ENCODE assay signal across 21 cellular contexts in genomic region chr12:65570451-65571130, GRCh38.
A peak's percentile ranks its signal among the peaks of the same experiment; 100 is the strongest.
DNase-seq lines count a peak whose midpoint lies in the region; ATAC-seq and TF ChIP-seq lines count a peak whose summit lies in the region.
"Had no signal": no experiment of that assay in that cellular context is flagged by ENCODE, and none has a peak within 500 bp of the region (broad histone marks: within the 10 kb centered on the region; RNA-seq: fewer than 3 reads in every experiment).

No MANE protein-coding gene starts in this region.

- peaks cover 0 to 11% of the 10 kb centered on the region in 2 experiments; a peak in 2 of 4 replicates for H3K79me1 ChIP-seq in IMR-90 (ENCODE audit: low read depth in 1 of 2, low read length in 2 of 2)

- H3K4ac ChIP-seq in IMR-90 (ENCODE audit: low read depth, low read length), result no peak overlapping the region

- H3K9ac ChIP-seq in IMR-90 (ENCODE audit: low read depth, low read length) (no peak overlapping the region), endodermal cell (ENCODE audit: extremely low read depth, low read length, poor library complexity, severe bottlenecking) (no peak overlapping the region)
- H3K9ac ChIP-seq: BLaER1 treated with 17β-estradiol and CSF1 and Interleukin-3, amounts not matched to agents 10 nM and 100 nM had no signal

- H3K36me3 ChIP-seq in IMR-90 (ENCODE audit: control insufficient read depth, insufficient read depth, low read length) (no peaks in the 10 kb centered on the region), WERI-Rb-1 (no peaks in the 10 kb centered on the region), endodermal cell (ENCODE audit: control insufficient read depth, insufficient read depth, low read length) (no peaks in the 10 kb centered on the region), H7 (replicated peaks; ENCODE audit: control insufficient read depth, insufficient read depth, low read length) (no peaks in the 10 kb centered on the region)
- H3K36me3 ChIP-seq: BE2C; BLaER1 treated with 17β-estradiol and CSF1 and Interleukin-3, amounts not matched to agents 10 nM and 100 nM had no signal

- H3K18ac ChIP-seq in IMR-90 (ENCODE audit: low read depth, low read length), result no peak overlapping the region

- H3K4me3 Mint-ChIP-seq in endodermal cell, result no peak overlapping the region
- no peak overlapping the region for H3K4me3 Mint-ChIP-seq in activated T-helper 2 cell treated with anti-CD3 and anti-CD28 coated beads, Interferon-gamma antibody, Interleukin-2, Interleukin-4, amounts not matched to agents 10 μg/mL and 5 μg/mL and 100 μg/mL, durations not matched to agents 14 hours and 24 hours and 36 hours (ENCODE audit: low read depth)
- H3K4me3 Mint-ChIP-seq: CD14-positive monocyte; CD4-positive, alpha-beta T cell; CD8-positive, alpha-beta memory T cell; GM23338 had no signal

- no peak overlapping the region for H4K8ac ChIP-seq in IMR-90 (ENCODE audit: low read depth in 2 of 2, low read length in 2 of 2)

- TF ChIP-seq CTCF in IMR-90 (conservative IDR thresholded peaks at IDR 0.05; ENCODE audit: low read depth, low read length) (no peak), WERI-Rb-1 (IDR thresholded peaks at IDR 0.05; ENCODE audit: low read depth, low read length) (no peak), endodermal cell (conservative IDR thresholded peaks at IDR 0.05) (peak; percentile 15)

- 0 out of 2 replicates have a peak overlapping the region, but pooled peaks have one; percentile 9 for H2BK20ac ChIP-seq in IMR-90 (ENCODE audit: low read depth, low read length)

- H2AK9ac ChIP-seq in IMR-90 (replicated peaks; ENCODE audit: low read depth, low read length, poor library complexity), result no peak overlapping the region

- H3K9me1 ChIP-seq in IMR-90 (ENCODE audit: insufficient read depth, low read length), result peaks cover 7% of the 10 kb centered on the region

- H3K27ac Mint-ChIP-seq in endodermal cell, result no peak overlapping the region
- no peak overlapping the region for H3K27ac Mint-ChIP-seq in activated T-helper 2 cell treated with anti-CD3 and anti-CD28 coated beads, Interferon-gamma antibody, Interleukin-2, Interleukin-4, amounts not matched to agents 10 μg/mL and 5 μg/mL and 100 μg/mL, durations not matched to agents 14 hours and 24 hours and 36 hours
- H3K27ac Mint-ChIP-seq: CD14-positive monocyte; CD4-positive, alpha-beta T cell; CD8-positive, alpha-beta memory T cell; GM23338 had no signal

- no peak for DNase-seq in IMR-90
- peak; percentile 87 for DNase-seq in NCI-H82 (lab: John Stamatoyannopoulos, UW)
- DNase-seq in WERI-Rb-1, result peak; percentile 37
- DNase-seq in endodermal cell, result no peak
- no peak for DNase-seq in activated T-helper 2 cell treated with anti-CD3 and anti-CD28 coated beads, Interferon-gamma antibody, Interleukin-2, Interleukin-4, amounts not matched to agents 10 μg/mL and 5 μg/mL and 100 μg/mL, durations not matched to agents 14 hours and 24 hours and 36 hours (ENCODE audit: low spot score)
- DNase-seq in H7, result no peak
- DNase-seq: 8988T; ACHN; AML-193; BE2C; CD4-positive, alpha-beta T cell; CD8-positive, alpha-beta memory T cell; DMS53; DMS79 treated with DMSO at 0.1 percent for 48 hours; HCEC 1CT had no signal

- H3K4me1 Mint-ChIP-seq in endodermal cell, result peaks cover 17% of the 10 kb centered on the region
- no peaks in the 10 kb centered on the region for H3K4me1 Mint-ChIP-seq in activated T-helper 2 cell treated with anti-CD3 and anti-CD28 coated beads, Interferon-gamma antibody, Interleukin-2, Interleukin-4, amounts not matched to agents 10 μg/mL and 5 μg/mL and 100 μg/mL, durations not matched to agents 14 hours and 24 hours and 36 hours (ENCODE audit: low read depth)
- H3K4me1 Mint-ChIP-seq: CD8-positive, alpha-beta memory T cell had no signal

- no peak for TF ChIP-seq POLR2A in IMR-90 (IDR thresholded peaks at IDR 0.05; ENCODE audit: low read depth, low read length)

- no TSS peak for BruUV-seq in IMR-90 (replicated peaks; lab: Mats Ljungman, UMichigan)

- H4K20me1 ChIP-seq in IMR-90 (ENCODE audit: insufficient read depth, low read length), result peaks cover 6% of the 10 kb centered on the region; the same call in 1 of the 2 replicates
- H4K20me1 ChIP-seq: BLaER1 treated with 17β-estradiol and CSF1 and Interleukin-3, amounts not matched to agents 10 nM and 100 nM had no signal

- H3K14ac ChIP-seq in IMR-90 (replicated peaks; ENCODE audit: low read depth, low read length), result no peak overlapping the region

- POLR2A ChIA-PET in IMR-90 (lab: Charles Lee; ENCODE audit: unreplicated experiment), result no interaction called here

- H2BK120ac ChIP-seq in IMR-90 (ENCODE audit: low read depth, low read length), result peak overlapping the region; percentile 50; the same call in 1 of the 2 replicates

- no peaks in the 10 kb centered on the region for H3K36me3 Mint-ChIP-seq in endodermal cell (ENCODE audit: low read depth)
- no peaks in the 10 kb centered on the region for H3K36me3 Mint-ChIP-seq in activated T-helper 2 cell treated with anti-CD3 and anti-CD28 coated beads, Interferon-gamma antibody, Interleukin-2, Interleukin-4, amounts not matched to agents 10 μg/mL and 5 μg/mL and 100 μg/mL, durations not matched to agents 14 hours and 24 hours and 36 hours (ENCODE audit: low read depth)
- H3K36me3 Mint-ChIP-seq: CD14-positive monocyte; CD8-positive, alpha-beta memory T cell had no signal

- no peak overlapping the region for H2AK5ac ChIP-seq in IMR-90 (ENCODE audit: low read depth, low read length)

- in situ Hi-C loops in IMR-90 (cut with MboI; ENCODE audit: low sequenced_read_pairs), result no loop called here

- H2BK15ac ChIP-seq in IMR-90 (ENCODE audit: low read depth, low read length), result no peak overlapping the region

- no peak for TF ChIP-seq RAD21 in IMR-90 (IDR thresholded peaks at IDR 0.05; ENCODE audit: low read length)

- no peaks in the 10 kb centered on the region for H3K27me3 ChIP-seq in IMR-90 (ENCODE audit: control insufficient read depth, insufficient read depth, low read length)
- H3K27me3 ChIP-seq in WERI-Rb-1 (ENCODE audit: insufficient read depth, low read depth, severe bottlenecking), result no peaks in the 10 kb centered on the region
- peaks cover 34% of the 10 kb centered on the region for H3K27me3 ChIP-seq in endodermal cell (ENCODE audit: control insufficient read depth, insufficient read depth, low read length, poor library complexity, severe bottlenecking)
- no peaks in the 10 kb centered on the region for H3K27me3 ChIP-seq in H7 (ENCODE audit: control insufficient read depth, insufficient read depth, low read length)
- H3K27me3 ChIP-seq: BE2C; BLaER1 treated with 17β-estradiol and CSF1 and Interleukin-3, amounts not matched to agents 10 nM and 100 nM had no signal

- H3K4me2 ChIP-seq in IMR-90 (ENCODE audit: low read depth, low read length), result no peak overlapping the region
- H3K4me2 ChIP-seq: A549; BLaER1 treated with 17β-estradiol and CSF1 and Interleukin-3, amounts not matched to agents 10 nM and 100 nM; GM23338 had no signal

- dilution Hi-C loops in IMR-90 (cut with HindIII; ENCODE audit: low sequenced_read_pairs, unreplicated experiment), result no loop called here

- no peak overlapping the region for H3K56ac ChIP-seq in IMR-90 (ENCODE audit: extremely low read depth, insufficient read depth, low read length)

- H3K4me3 ChIP-seq in IMR-90 (ENCODE audit: insufficient read depth, low read depth, low read length) (no peak overlapping the region), WERI-Rb-1 (ENCODE audit: low read depth, low read length) (no peak overlapping the region), endodermal cell (ENCODE audit: low read length) (no peak overlapping the region), H7 (ENCODE audit: insufficient read depth, low read depth, low read length) (no peak overlapping the region)
- H3K4me3 ChIP-seq: A549; BLaER1 treated with 17β-estradiol and CSF1 and Interleukin-3, amounts not matched to agents 10 nM and 100 nM; GM23338 had no signal

- H3K9me3 ChIP-seq in IMR-90 (ENCODE audit: control insufficient read depth, insufficient read depth, low read length) (peaks cover 3% of the 10 kb centered on the region; the same call in 1 of the 2 replicates), WERI-Rb-1 (ENCODE audit: severe bottlenecking) (peaks cover 21% of the 10 kb centered on the region), endodermal cell (ENCODE audit: control insufficient read depth, low read length) (peaks cover 18% of the 10 kb centered on the region)
- H3K9me3 ChIP-seq: BE2C had no signal

- H3K27ac ChIP-seq in IMR-90 (ENCODE audit: insufficient read depth, low read length) (no peak overlapping the region), WERI-Rb-1 (peak overlapping the region; percentile 67), endodermal cell (ENCODE audit: low read depth, low read length) (no peak overlapping the region)
- H3K27ac ChIP-seq: A549; BLaER1 treated with 17β-estradiol and CSF1 and Interleukin-3, amounts not matched to agents 10 nM and 100 nM had no signal

- H2BK5ac ChIP-seq in IMR-90 (ENCODE audit: low read depth, low read length, poor library complexity, severe bottlenecking), result no peak overlapping the region

- no peak overlapping the region for H4K91ac ChIP-seq in IMR-90 (ENCODE audit: insufficient read depth, low read depth, low read length)

- H3K4me1 ChIP-seq in IMR-90 (ENCODE audit: control insufficient read depth, insufficient read depth, low read length) (peaks cover 5% of the 10 kb centered on the region), endodermal cell (ENCODE audit: control insufficient read depth, insufficient read depth, low read length) (peaks cover 5% of the 10 kb centered on the region)
- H3K4me1 ChIP-seq: BE2C had no signal

- no CpG with 5 or more reads among the region's 4 CpGs for WGBS in IMR-90 (ENCODE audit: extremely low coverage in 2 of 2, insufficient read length in 1 of 2), 2 experiments
- 83 to 92% methylated on average over 2 to 4 of the region's 4 CpGs for WGBS in endodermal cell (ENCODE audit: insufficient coverage in 1 of 2, insufficient read length in 1 of 2), 2 experiments

- no peak for ATAC-seq in IMR-90 (ENCODE audit: low read depth)
- no peak for ATAC-seq in HG02798 (IDR thresholded peaks at IDR 0.05; ENCODE audit: poor library complexity, unreplicated experiment)
- no peak for ATAC-seq in GM18858 (IDR thresholded peaks at IDR 0.05; ENCODE audit: unreplicated experiment)
- ATAC-seq: A549, GM23338 had no signal

- no peak overlapping the region for H2AFZ ChIP-seq in IMR-90 (replicated peaks; ENCODE audit: low read length, poor library complexity)
- H2AFZ ChIP-seq: GM23338 had no signal

- intact Hi-C loops in IMR-90 (cut with micrococcal nuclease), result no loop called here
- intact Hi-C loops in activated T-helper 2 cell treated with anti-CD3 and anti-CD28 coated beads, Interferon-gamma antibody, Interleukin-2, Interleukin-4, amounts not matched to agents 10 μg/mL and 5 μg/mL and 100 μg/mL, durations not matched to agents 14 hours and 24 hours and 36 hours (cut with micrococcal nuclease), result no loop called here

- H4K5ac ChIP-seq in IMR-90 (ENCODE audit: low read depth, low read length), result no peak overlapping the region

- CTCF ChIA-PET in IMR-90 (lab: Yijun Ruan, JAX), result interaction anchor here (0.7 kb wide), 1 partner anchor 32 kb away, joined by 3 read pairs; no protein-coding TSS in a partner anchor

- H3K23ac ChIP-seq in IMR-90 (ENCODE audit: low read depth, low read length), result no peak overlapping the region

- H3K27me3 Mint-ChIP-seq in endodermal cell (ENCODE audit: insufficient read depth), result peaks cover 56% of the 10 kb centered on the region
- H3K27me3 Mint-ChIP-seq in activated T-helper 2 cell treated with anti-CD3 and anti-CD28 coated beads, Interferon-gamma antibody, Interleukin-2, Interleukin-4, amounts not matched to agents 10 μg/mL and 5 μg/mL and 100 μg/mL, durations not matched to agents 14 hours and 24 hours and 36 hours (ENCODE audit: low read depth), result peaks cover 11% of the 10 kb centered on the region

- H3K9me3 Mint-ChIP-seq in endodermal cell, result peaks cover 3% of the 10 kb centered on the region
- H3K9me3 Mint-ChIP-seq in activated T-helper 2 cell treated with anti-CD3 and anti-CD28 coated beads, Interferon-gamma antibody, Interleukin-2, Interleukin-4, amounts not matched to agents 10 μg/mL and 5 μg/mL and 100 μg/mL, durations not matched to agents 14 hours and 24 hours and 36 hours, result peaks cover 16% of the 10 kb centered on the region
- H3K9me3 Mint-ChIP-seq: GM23338 had no signal

Comparison
In these comparisons a context has a peak if more than half of its experiments do, and no peak if none do; other contexts are left out.
1. DNase-seq: peak in NCI-H82 (single experiment) and WERI-Rb-1 (single experiment); none in IMR-90 (single experiment), endodermal cell (single experiment), activated T-helper 2 cell treated with anti-CD3 and anti-CD28 coated beads, Interferon-gamma antibody, Interleukin-2, Interleukin-4, amounts not matched to agents 10 μg/mL and 5 μg/mL and 100 μg/mL, durations not matched to agents 14 hours and 24 hours and 36 hours (single experiment) and H7 (single experiment).